ENCODE assay signal across 28 cellular contexts in the genomic region with DNA sequence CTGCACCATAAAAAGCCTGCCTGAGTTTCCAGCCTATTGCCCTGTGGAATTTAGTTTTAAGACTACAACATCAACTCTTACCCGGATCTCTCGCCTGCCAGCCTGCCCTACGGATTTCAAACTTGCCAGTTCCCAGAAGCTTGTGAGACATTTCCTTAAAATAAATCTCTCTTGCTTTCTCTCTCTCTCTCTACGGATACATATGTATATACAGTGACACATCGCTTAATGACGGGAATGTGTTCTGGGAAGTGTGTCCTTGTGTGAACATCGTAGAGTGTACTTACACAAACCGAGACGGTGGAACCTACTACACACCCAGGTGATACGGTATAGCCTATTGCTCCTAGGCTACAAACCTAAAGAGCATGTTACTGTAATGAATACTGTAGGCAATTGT.
"Had no signal": no experiment of that assay in that cellular context is flagged by ENCODE, and none has a peak within 500 bp of the region (broad histone marks: within the 10 kb centered on the region; RNA-seq: fewer than 3 reads in every experiment).

No MANE protein-coding gene starts in this region.

- H3K4me3 ChIP-seq: breast epithelium, Peyer's patch, SJSA1 had no signal

- H3K27ac ChIP-seq: breast epithelium, KMS-11, Peyer's patch, RWPE1 had no signal

- H3K36me3 ChIP-seq: breast epithelium, Peyer's patch, SJSA1 had no signal

- H3K27me3 Mint-ChIP-seq: activated B cell treated with CpG ODN at 0.5 μM for 24 hours; activated CD4-positive, alpha-beta T cell treated with anti-CD3 and anti-CD28 coated beads, Interleukin-2, amount 10 ng/mL, durations not matched to agents 24 days and 14 days; activated CD8-positive, alpha-beta memory T cell treated with anti-CD3 and anti-CD28 coated beads, Interleukin-2, amount 10 ng/mL, durations not matched to agents 7 days and 5 days; activated naive CD8-positive, alpha-beta T cell treated with anti-CD3 and anti-CD28 coated beads for 36 hours; activated T-cell treated with anti-CD3 and anti-CD28 coated beads, Interleukin-2, amount 50 U/mL, for 24 hours had no signal

- H3K27ac Mint-ChIP-seq: activated B cell treated with CpG ODN at 0.5 μM for 24 hours; activated CD4-positive, alpha-beta T cell treated with anti-CD3 and anti-CD28 coated beads, Interleukin-2, amount 10 ng/mL, durations not matched to agents 24 days and 14 days; activated CD8-positive, alpha-beta memory T cell treated with anti-CD3 and anti-CD28 coated beads, Interleukin-2, amount 10 ng/mL, durations not matched to agents 7 days and 5 days; activated naive CD4-positive, alpha-beta T cell treated with anti-CD3 and anti-CD28 coated beads, Interleukin-2, amount 10 ng/mL, durations not matched to agents 7 days and 5 days; activated naive CD8-positive, alpha-beta T cell treated with anti-CD3 and anti-CD28 coated beads for 36 hours; activated T-cell treated with anti-CD3 and anti-CD28 coated beads, Interleukin-2, amount 50 U/mL, for 24 hours; activated T-helper 1 cell treated with anti-CD3 and anti-CD28 coated beads, Interleukin-12 subunit alpha, Interleukin-12 subunit beta, Interleukin-2, Interleukin-4 antibody, amounts not matched to agents 30 ng/mL and 10 ng/mL and 1 ng/mL, durations not matched to agents 14 hours and 24 hours and 36 hours; T-helper 2 cell treated with Interferon-gamma antibody and Interleukin-4, amounts not matched to agents 5 μg/mL and 100 μg/mL, for 36 hours had no signal

- H3K4me1 ChIP-seq: breast epithelium, Peyer's patch had no signal

- H3K9me3 ChIP-seq: breast epithelium, Peyer's patch, SJSA1 had no signal

- H3K9me3 Mint-ChIP-seq: activated CD4-positive, alpha-beta T cell treated with anti-CD3 and anti-CD28 coated beads, Interleukin-2, amount 10 ng/mL, durations not matched to agents 24 days and 14 days; activated naive CD4-positive, alpha-beta T cell treated with anti-CD3 and anti-CD28 coated beads, Interleukin-2, amount 10 ng/mL, durations not matched to agents 7 days and 5 days; activated naive CD8-positive, alpha-beta T cell treated with anti-CD3 and anti-CD28 coated beads for 36 hours; activated T-cell treated with anti-CD3 and anti-CD28 coated beads, Interleukin-2, amount 50 U/mL, for 24 hours; T-helper 2 cell treated with Interferon-gamma antibody and Interleukin-4, amounts not matched to agents 5 μg/mL and 100 μg/mL, for 36 hours had no signal

- H3K4me2 ChIP-seq: KMS-11 had no signal

- H3K36me3 Mint-ChIP-seq: activated CD8-positive, alpha-beta memory T cell treated with anti-CD3 and anti-CD28 coated beads, Interleukin-2, amount 10 ng/mL, durations not matched to agents 7 days and 5 days; activated naive CD4-positive, alpha-beta T cell treated with anti-CD3 and anti-CD28 coated beads, Interleukin-2, amount 10 ng/mL, durations not matched to agents 7 days and 5 days; activated naive CD8-positive, alpha-beta T cell treated with anti-CD3 and anti-CD28 coated beads for 36 hours had no signal

- H3K9ac ChIP-seq: KMS-11 had no signal

- DNase-seq: activated B cell treated with CpG ODN at 0.5 μM for 24 hours; activated CD4-positive, alpha-beta T cell treated with anti-CD3 and anti-CD28 coated beads for 1 hour; activated CD4-positive, alpha-beta T cell treated with anti-CD3 and anti-CD28 coated beads, Interleukin-2, amount 10 ng/mL, durations not matched to agents 24 days and 14 days; activated CD4-positive, alpha-beta T cell treated with anti-CD3 and anti-CD28 coated beads, Interleukin-2, amount 50 U/mL, for 48 hours; activated CD8-positive, alpha-beta memory T cell treated with anti-CD3 and anti-CD28 coated beads, Interleukin-2, amount 10 ng/mL, durations not matched to agents 7 days and 5 days; activated effector memory CD4-positive, alpha-beta T cell treated with anti-CD3 and anti-CD28 coated beads, Interleukin-2, amount 50 U/mL, for 16 hours; activated naive CD4-positive, alpha-beta T cell treated with anti-CD3 and anti-CD28 coated beads, Interleukin-2, amount 10 ng/mL, durations not matched to agents 7 days and 5 days; activated naive CD8-positive, alpha-beta T cell treated with anti-CD3 and anti-CD28 coated beads for 36 hours; activated T-cell treated with anti-CD3 and anti-CD28 coated beads, Interleukin-2, amount 50 U/mL, for 24 hours; caudate nucleus; NCI-H1092; NCI-H1417; NCI-H1930; NCI-H345; NCI-H510A; NCI-H526 treated with DMSO at 0.1 percent for 48 hours; NCI-H82; NK-92 treated with Interleukin-12 subunit alpha and Interleukin-12 subunit beta, amount 100 ng/mL, for 24 hours; OCI-M1; Peyer's patch; SHP77 had no signal

- H3K27me3 ChIP-seq: breast epithelium, Peyer's patch, SJSA1 had no signal

- H3K4me1 Mint-ChIP-seq: activated B cell treated with CpG ODN at 0.5 μM for 24 hours; activated CD4-positive, alpha-beta T cell treated with anti-CD3 and anti-CD28 coated beads, Interleukin-2, amount 10 ng/mL, durations not matched to agents 24 days and 14 days; activated CD8-positive, alpha-beta memory T cell treated with anti-CD3 and anti-CD28 coated beads, Interleukin-2, amount 10 ng/mL, durations not matched to agents 7 days and 5 days; activated naive CD4-positive, alpha-beta T cell treated with anti-CD3 and anti-CD28 coated beads, Interleukin-2, amount 10 ng/mL, durations not matched to agents 7 days and 5 days; activated naive CD8-positive, alpha-beta T cell treated with anti-CD3 and anti-CD28 coated beads for 36 hours had no signal

- H3K4me3 Mint-ChIP-seq: activated B cell treated with CpG ODN at 0.5 μM for 24 hours; activated CD4-positive, alpha-beta T cell treated with anti-CD3 and anti-CD28 coated beads, Interleukin-2, amount 10 ng/mL, durations not matched to agents 24 days and 14 days; activated CD8-positive, alpha-beta memory T cell treated with anti-CD3 and anti-CD28 coated beads, Interleukin-2, amount 10 ng/mL, durations not matched to agents 7 days and 5 days; activated naive CD4-positive, alpha-beta T cell treated with anti-CD3 and anti-CD28 coated beads, Interleukin-2, amount 10 ng/mL, durations not matched to agents 7 days and 5 days; activated naive CD8-positive, alpha-beta T cell treated with anti-CD3 and anti-CD28 coated beads for 36 hours; activated T-cell treated with anti-CD3 and anti-CD28 coated beads, Interleukin-2, amount 50 U/mL, for 24 hours; activated T-helper 1 cell treated with anti-CD3 and anti-CD28 coated beads, Interleukin-12 subunit alpha, Interleukin-12 subunit beta, Interleukin-2, Interleukin-4 antibody, amounts not matched to agents 30 ng/mL and 10 ng/mL and 1 ng/mL, durations not matched to agents 14 hours and 24 hours and 36 hours; T-helper 2 cell treated with Interferon-gamma antibody and Interleukin-4, amounts not matched to agents 5 μg/mL and 100 μg/mL, for 36 hours had no signal

- ATAC-seq: activated CD8-positive, alpha-beta memory T cell treated with anti-CD3 and anti-CD28 coated beads, Interleukin-2, amount 10 ng/mL, durations not matched to agents 7 days and 5 days; SK-N-SH treated with all-trans-retinoic acid at 6 μM for 48 hours had no signal
